ENCODE assay signal across 22 cellular contexts in the genomic region with DNA sequence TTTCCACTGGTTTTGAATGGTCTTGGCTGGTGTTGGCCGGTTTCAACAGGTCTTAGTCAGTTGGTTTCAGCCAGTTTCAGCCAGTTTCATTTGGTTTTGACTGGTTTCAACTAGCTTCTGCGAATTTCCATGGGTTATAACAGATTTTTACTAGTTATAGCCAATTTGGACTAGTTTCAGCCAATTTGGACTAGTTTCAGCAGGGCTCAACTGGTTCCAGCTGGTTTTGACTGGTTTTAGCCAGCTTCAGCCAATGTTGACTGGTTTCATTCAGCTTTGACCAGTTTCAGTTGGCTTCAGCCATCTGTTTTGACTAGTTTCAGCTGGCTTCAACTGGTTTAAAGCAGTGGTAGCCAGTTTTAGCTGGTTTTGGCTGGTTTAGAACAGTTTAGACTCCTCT.
"Had no signal": no experiment of that assay in that cellular context is flagged by ENCODE, and none has a peak within 500 bp of the region (broad histone marks: within the 10 kb centered on the region; RNA-seq: fewer than 3 reads in every experiment).

No MANE protein-coding gene starts in this region.

- H3K4me1 ChIP-seq: Peyer's patch, SJCRH30 had no signal

- H3K27me3 ChIP-seq: Peyer's patch, SJCRH30 had no signal

- H3K27ac ChIP-seq: PC-9, Peyer's patch, SJCRH30 had no signal

- H3K4me2 ChIP-seq: PC-9 had no signal

- DNase-seq: IMR-90; NCI-H1092 treated with DMSO at 0.1 percent for 48 hours; NCI-H1436; NCI-H187; NCI-H2029; NCI-H2081 treated with DMSO at 0.1 percent for 48 hours; NCI-H2171; NCI-H226; NCI-H446; NCI-H510A; NCI-H524 treated with DMSO at 0.1 percent for 48 hours; NCI-H69; NCI-H774; NK-92 treated with Interleukin-12 subunit alpha and Interleukin-12 subunit beta, amount 100 ng/mL, for 24 hours; OCI-M1; PC-9; Peyer's patch; SHP77 treated with DMSO at 0.1 percent for 48 hours; SJCRH30 had no signal

- H3K36me3 ChIP-seq: Peyer's patch, SJCRH30 had no signal

- H3K9me3 ChIP-seq: Peyer's patch, SJCRH30 had no signal

- H3K4me3 ChIP-seq: PC-9, Peyer's patch, SJCRH30 had no signal

- ATAC-seq: HepG2, Right ventricle myocardium inferior, SK-N-SH treated with all-trans-retinoic acid at 6 μM for 48 hours had no signal

- H2AFZ ChIP-seq: PC-9 had no signal

- FAIRE-seq: HepG2 had no signal
